Comparison of ENCODE assay signal across 12 cellular contexts in the genomic region with DNA sequence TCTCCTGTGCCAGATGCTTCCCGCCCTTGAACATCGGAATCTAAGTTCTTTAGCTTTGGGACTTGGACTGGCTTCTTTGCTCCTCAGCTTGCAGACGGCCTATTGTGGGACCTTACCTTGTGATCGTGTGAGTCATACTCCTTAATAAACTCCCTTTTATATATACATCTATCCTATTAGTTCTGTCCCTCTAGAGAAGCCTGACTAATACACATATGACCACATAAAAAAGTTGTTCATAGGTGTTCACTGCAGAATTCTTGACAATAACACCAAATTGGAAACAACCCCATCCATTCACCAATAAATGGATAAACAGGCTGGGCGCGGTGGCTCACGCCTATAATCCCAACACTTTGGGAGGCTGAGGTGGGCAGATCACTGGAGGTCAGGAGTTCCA. TPM values are rescaled to one million over a fixed set of nuclear protein-coding genes. Genes with fewer than 3 reads are reported as not detected.
DNase-seq lines count a peak whose midpoint lies in the region; ATAC-seq and TF ChIP-seq lines count a peak whose summit lies in the region.
"Not testable (repeated sequence)": the region's sequence is repeated elsewhere in the genome, so short reads cannot be mapped to it uniquely, and the experiment has no call there.
"Had no signal": no experiment of that assay in that cellular context is flagged by ENCODE, and none has a peak within 500 bp of the region (broad histone marks: within the 10 kb centered on the region; RNA-seq: fewer than 3 reads in every experiment).

No MANE protein-coding gene starts in this region.

- H3K36me3 Mint-ChIP-seq in H9 (ENCODE audit: insufficient read depth in 1 of 3, low read depth in 3 of 3): not testable (repeated sequence)

- not testable (repeated sequence) for H3K9me3 ChIP-seq in H9 (ENCODE audit: control insufficient read depth, low read depth, low read length); PC-9 (ENCODE audit: insufficient read depth, low read depth)

- H3K14ac ChIP-seq in H9 (ENCODE audit: insufficient read depth, low read length): not testable (repeated sequence)

- H2BK5ac ChIP-seq in H9 (ENCODE audit: insufficient read length, low read length): not testable (repeated sequence)

- intact Hi-C loops in PC-9 (cut with micrococcal nuclease; ENCODE audit: unreplicated experiment): not testable (repeated sequence)

- H3K9me3 Mint-ChIP-seq in H9: not testable (repeated sequence)

- not testable (repeated sequence) for H2BK120ac ChIP-seq in H9 (ENCODE audit: low read depth, low read length, poor library complexity, severe bottlenecking)

- peaks cover 32 to 33% of the 10 kb centered on the region in 2 experiments for H3K4me1 Mint-ChIP-seq in H9

- not testable (repeated sequence) for H4K8ac ChIP-seq in H9 (replicated peaks; ENCODE audit: insufficient read length, low read depth, low read length)

- not testable (repeated sequence) for TF ChIP-seq CTCF in H9 (conservative IDR thresholded peaks at IDR 0.05); PC-9 (conservative IDR thresholded peaks at IDR 0.05); choroid plexus epithelial cell (conservative IDR thresholded peaks at IDR 0.05; ENCODE audit: low read depth, low read length); foreskin keratinocyte (conservative IDR thresholded peaks at IDR 0.05); retinal pigment epithelial cell (conservative IDR thresholded peaks at IDR 0.05; ENCODE audit: low read depth, low read length)

- H3K36me3 ChIP-seq in PC-9 (ENCODE audit: low read depth): not testable (repeated sequence)

- not testable (repeated sequence) for H3T11ph ChIP-seq in H9 (ENCODE audit: low read length)

- CTCF ChIA-PET in PC-9 (lab: Charles Lee): interaction anchor here (0.6 kb wide), 1 partner anchor 28 kb away, joined by 10 read pairs; no protein-coding TSS in a partner anchor

- not testable (repeated sequence) for H3K4me1 ChIP-seq in H9 (ENCODE audit: insufficient read depth, low read length); foreskin keratinocyte
- peaks cover 15% of the 10 kb centered on the region for H3K4me1 ChIP-seq in PC-9 (replicated peaks; ENCODE audit: insufficient read depth)

- H3K27ac ChIP-seq in H9 (ENCODE audit: insufficient read length, low read depth, low read length); PC-9; foreskin keratinocyte: not testable (repeated sequence)

- not testable (repeated sequence) for H2BK15ac ChIP-seq in H9 (ENCODE audit: low read depth, low read length)

- not testable (repeated sequence) for H2AFZ ChIP-seq in H9 (ENCODE audit: low read length)
- H2AFZ ChIP-seq in PC-9: peak overlapping the region; percentile 50; the same call in 1 of the 2 replicates

- POLR2A ChIA-PET in PC-9 (lab: Charles Lee; ENCODE audit: unreplicated experiment): interaction anchor here (0.6 kb wide), 2 partner anchors 19 to 831 kb away, joined by 3 to 16 read pairs; no protein-coding TSS in a partner anchor

- not testable (repeated sequence) for H3K4ac ChIP-seq in H9 (ENCODE audit: low read depth, low read length)

- peak; percentile 71 for ATAC-seq in foreskin keratinocyte

- H2AK5ac ChIP-seq in H9 (ENCODE audit: insufficient read length, low read length): not testable (repeated sequence)

- not testable (repeated sequence) for H3K79me2 ChIP-seq in H9 (ENCODE audit: insufficient read depth, low read length); PC-9 (ENCODE audit: low read depth)

- not testable (repeated sequence) for H3K27me3 Mint-ChIP-seq in H9 (ENCODE audit: low read depth)

- H3K4me3 ChIP-seq in PC-9; choroid plexus epithelial cell (ENCODE audit: low read depth, low read length); retinal pigment epithelial cell (ENCODE audit: low read length): not testable (repeated sequence)

- not testable (repeated sequence) for H3K9me2 ChIP-seq in PC-9 (ENCODE audit: insufficient read depth)

- peak overlapping the region in 2 of 3 experiments; percentile 26 to 73; a peak in 2 of 7 replicates for H3K27ac Mint-ChIP-seq in H9

- WGBS in H9 (ENCODE audit: extremely low coverage, insufficient read length, low lambda C conversion rate): no CpG with 5 or more reads among the region's 7 CpGs

- not testable (repeated sequence) for H3K4me2 ChIP-seq in H9 (ENCODE audit: insufficient read depth, insufficient read length, low read length); PC-9

- not testable (repeated sequence) for H3K27me3 ChIP-seq in H9 (ENCODE audit: insufficient read depth, low read length); PC-9 (ENCODE audit: insufficient read depth, low read depth); foreskin keratinocyte

- BruUV-seq in PC-9 (replicated peaks; lab: Mats Ljungman, UMichigan): not testable (repeated sequence)

- not testable (repeated sequence) for H3K79me1 ChIP-seq in H9 (ENCODE audit: insufficient read depth, low read depth, low read length, poor library complexity, severe bottlenecking)

- H3K56ac ChIP-seq in H9 (ENCODE audit: insufficient read length, low read depth, low read length): not testable (repeated sequence)

- DNase-seq in A172 (ENCODE audit: low spot score) (peak; percentile 21), PC-9 (peak in 1 of 2 experiments; percentile 44), astrocyte of the hippocampus (ENCODE audit: low read depth, low spot score) (peak; percentile 11), choroid plexus epithelial cell (ENCODE audit: low read depth) (peak; percentile 54), foreskin keratinocyte (peak in 1 of 2 donors; percentile 29), mesenteric fat pad (ENCODE audit: low spot score) (peak; percentile 28), retinal pigment epithelial cell (ENCODE audit: low read depth) (peak; percentile 74)
- DNase-seq in H9: not testable (repeated sequence)

- H3K23ac ChIP-seq in H9 (ENCODE audit: insufficient read length, low read depth, low read length): not testable (repeated sequence)

- not testable (repeated sequence) for H2BK12ac ChIP-seq in H9 (ENCODE audit: insufficient read length, low read depth, low read length)

- H4K5ac ChIP-seq in H9 (ENCODE audit: insufficient read length, low read depth, low read length): not testable (repeated sequence)

- H2BK20ac ChIP-seq in H9 (ENCODE audit: low read depth, low read length, poor library complexity, severe bottlenecking): not testable (repeated sequence)

- not testable (repeated sequence) for H3K9ac ChIP-seq in H9 (ENCODE audit: extremely low read depth, insufficient read length, low read length)

- H3K23me2 ChIP-seq in H9 (ENCODE audit: insufficient read length, low read depth, low read length, poor library complexity, severe bottlenecking): not testable (repeated sequence)

- H3F3A ChIP-seq in PC-9 (ENCODE audit: insufficient read depth, low read depth): peaks cover 16% of the 10 kb centered on the region; the same call in 1 of the 2 replicates

- not testable (repeated sequence) for H4K20me1 ChIP-seq in H9 (ENCODE audit: control insufficient read depth, insufficient read depth, insufficient read length); PC-9 (ENCODE audit: insufficient read depth)

- not testable (repeated sequence) for H3K18ac ChIP-seq in H9 (ENCODE audit: insufficient read length, low read depth, low read length)

- not testable (repeated sequence) for H4K91ac ChIP-seq in H9 (ENCODE audit: insufficient read length, low read depth, low read length)

- not testable (repeated sequence) for H3K4me3 Mint-ChIP-seq in H9

RNA-seq across cellular contexts. Expression of a gene that starts 25.9 kb away (rescaled TPM):
- total RNA-seq in A172 (2014; rRNA removed; shearing (Covaris generic)): 16.3 and 17.0 TPM in 2 replicates
- total RNA-seq in H9 (2021): 569 and 581 TPM in 2 replicates
- total RNA-seq in PC-9 (2021): 24.9 and 26.2 TPM in 2 replicates
- 10.8 and 12.2 TPM in 2 replicates for total RNA-seq in foreskin keratinocyte
- 6.3 and 6.5 TPM in 2 replicates for polyA plus RNA-seq in foreskin keratinocyte
- 238 TPM for total RNA-seq in mesenteric fat pad
- total RNA-seq: Calu3, HT-29 had no signal

RNA-seq across cellular contexts. Expression of a gene that starts 37.4 kb away (rescaled TPM):
- 0.12 TPM in 1 of 2 replicates, not detected in the other for total RNA-seq in A172 (2014; rRNA removed; shearing (Covaris generic))
- total RNA-seq in H9 (2021) (19.1 and 19.3 TPM in 2 replicates), PC-9 (2021) (0.13 TPM in 1 of 2 replicates, not detected in the other), foreskin keratinocyte (0.28 and 0.31 TPM in 2 replicates), mesenteric fat pad (5.4 TPM)
- 0.03 and 0.08 TPM in 2 replicates for polyA plus RNA-seq in foreskin keratinocyte
- total RNA-seq: Calu3, G401, HT-29 had no signal
- polyA plus RNA-seq: CD4-positive, alpha-beta memory T cell had no signal
